In the genomic region with DNA sequence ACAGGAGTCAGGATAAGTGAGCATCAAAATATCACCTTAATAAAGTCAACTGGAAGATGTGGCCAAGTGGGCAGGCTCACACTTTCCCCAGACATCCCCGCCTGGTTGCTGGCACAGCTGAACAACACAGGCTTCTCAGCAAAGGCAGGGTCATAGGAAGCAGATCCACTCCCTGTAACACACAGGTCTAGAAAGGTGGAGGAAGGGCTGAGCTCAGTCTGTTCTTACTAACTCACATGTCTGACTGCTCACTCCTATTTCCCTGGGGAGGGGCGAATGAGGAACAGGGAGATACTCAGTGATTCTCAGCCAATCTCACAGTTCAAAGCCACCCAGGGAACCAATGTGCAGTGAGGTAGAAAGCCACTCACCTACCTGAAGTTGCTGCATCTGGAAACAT, we compare ENCODE assay signal across 10 cellular contexts. TPM values are rescaled to one million over a fixed set of nuclear protein-coding genes. Genes with fewer than 3 reads are reported as not detected.
DNase-seq lines count a peak whose midpoint lies in the region; ATAC-seq, FAIRE-seq and TF ChIP-seq lines count a peak whose summit lies in the region.
"Had no signal": no experiment of that assay in that cellular context is flagged by ENCODE, and none has a peak within 500 bp of the region (broad histone marks: within the 10 kb centered on the region; RNA-seq: fewer than 3 reads in every experiment).

No MANE protein-coding gene starts in this region.

- H3K4me3 ChIP-seq in Loucy (ENCODE audit: low read length, poor library complexity, severe bottlenecking), result no peak overlapping the region
- H3K4me3 ChIP-seq: colonic mucosa, Peyer's patch had no signal

- no peaks in the 10 kb centered on the region for H3K9me2 ChIP-seq in Loucy (replicated peaks; ENCODE audit: low read depth, low read length)

- H3K9me3 ChIP-seq in Loucy (ENCODE audit: insufficient read depth, low read depth, low read length), result no peaks in the 10 kb centered on the region
- H3K9me3 ChIP-seq: colonic mucosa, Peyer's patch had no signal

- H4K20me1 ChIP-seq in Loucy (ENCODE audit: insufficient read depth, low read length, poor library complexity, severe bottlenecking), result no peaks in the 10 kb centered on the region

- no peaks in the 10 kb centered on the region for H3K27me3 ChIP-seq in Loucy (ENCODE audit: insufficient read depth, low read length, poor library complexity, severe bottlenecking)
- H3K27me3 ChIP-seq: colonic mucosa, Peyer's patch had no signal

- H3F3A ChIP-seq in Loucy (ENCODE audit: low read depth), result no peaks in the 10 kb centered on the region

- TF ChIP-seq CTCF in Loucy (conservative IDR thresholded peaks at IDR 0.05; ENCODE audit: low read length), result no peak

- no peak for FAIRE-seq in frontal cortex (lab: Jason Lieb, UNC)

- no peak overlapping the region for H3K9ac ChIP-seq in Loucy (ENCODE audit: low read depth, low read length, poor library complexity, severe bottlenecking)

- peak; percentile 35 for DNase-seq in CD1c-positive myeloid dendritic cell (ENCODE audit: extremely low spot score)
- peak; percentile 31 for DNase-seq in iris pigment epithelial cell (ENCODE audit: low read depth)
- DNase-seq in frontal cortex (ENCODE audit: low spot score in 2 of 2), result no peak
- DNase-seq in activated CD4-positive, alpha-beta T cell treated with anti-CD3 and anti-CD28 coated beads for 48 hours, result no peak
- DNase-seq in Ammon's horn (ENCODE audit: low spot score), result no peak
- no peak for DNase-seq in OCI-M2 (lab: John Stamatoyannopoulos, UW; ENCODE audit: unreplicated experiment)
- DNase-seq: colonic mucosa had no signal

- no peaks in the 10 kb centered on the region for H3K79me2 ChIP-seq in Loucy (ENCODE audit: insufficient read depth, low read length)

- no peak overlapping the region for H3K4me2 ChIP-seq in Loucy (ENCODE audit: low read depth, low read length, poor library complexity, severe bottlenecking)

- peak overlapping the region; percentile 16; the same call in 1 of the 2 replicates for H2AFZ ChIP-seq in Loucy (ENCODE audit: low read length)

- H3K36me3 ChIP-seq in Loucy (ENCODE audit: insufficient read depth, low read length), result no peaks in the 10 kb centered on the region
- H3K36me3 ChIP-seq: colonic mucosa, Peyer's patch had no signal

- no peaks in the 10 kb centered on the region for H3K4me1 ChIP-seq in Loucy (ENCODE audit: insufficient read depth, low read length, poor library complexity, severe bottlenecking)
- H3K4me1 ChIP-seq: colonic mucosa, Peyer's patch had no signal

- peak; percentile 66 for ATAC-seq in GM19351 (IDR thresholded peaks at IDR 0.05; ENCODE audit: unreplicated experiment)

RNA-seq across cellular contexts. Expression of gene AMN1, which starts 45.0 kb away (rescaled TPM):
- total RNA-seq in frontal cortex, result 77.0 TPM

Comparison
In these comparisons a context has a peak if more than half of its experiments do, and no peak if none do; other contexts are left out.
1. DNase-seq: peak in CD1c-positive myeloid dendritic cell (single experiment) and iris pigment epithelial cell (single experiment); none in frontal cortex (0 of 2), activated CD4-positive, alpha-beta T cell treated with anti-CD3 and anti-CD28 coated beads for 48 hours (single experiment), Ammon's horn (single experiment) and OCI-M2 (single experiment).